ENCODE assay signal across 26 cellular contexts in genomic region chr3:155334215-155334896, GRCh38. TPM values are rescaled to one million over a fixed set of nuclear protein-coding genes. Genes with fewer than 3 reads are reported as not detected.
A peak's percentile ranks its signal among the peaks of the same experiment; 100 is the strongest.
DNase-seq lines count a peak whose midpoint lies in the region; ATAC-seq, FAIRE-seq and TF ChIP-seq lines count a peak whose summit lies in the region.
"Had no signal": no experiment of that assay in that cellular context is flagged by ENCODE, and none has a peak within 500 bp of the region (broad histone marks: within the 10 kb centered on the region; RNA-seq: fewer than 3 reads in every experiment).

No MANE protein-coding gene starts in this region.

- H3K9me3 Mint-ChIP-seq in activated naive CD8-positive, alpha-beta T cell treated with anti-CD3 and anti-CD28 coated beads, Interleukin-2, amount 10 ng/mL, durations not matched to agents 7 days and 5 days = no peaks in the 10 kb centered on the region
- H3K9me3 Mint-ChIP-seq in activated naive CD8-positive, alpha-beta T cell treated with anti-CD3 and anti-CD28 coated beads, Interleukin-2, amount 50 U/mL, for 24 hours = no peaks in the 10 kb centered on the region
- H3K9me3 Mint-ChIP-seq: CD8-positive, alpha-beta T cell; HFFc6; IgD-negative memory B cell had no signal

- no peak for DNase-seq in activated naive CD8-positive, alpha-beta T cell treated with anti-CD3 and anti-CD28 coated beads, Interleukin-2, amount 10 ng/mL, durations not matched to agents 7 days and 5 days
- DNase-seq in activated naive CD8-positive, alpha-beta T cell treated with anti-CD3 and anti-CD28 coated beads, Interleukin-2, amount 50 U/mL, for 24 hours = no peak
- DNase-seq in OCI-M1 (lab: John Stamatoyannopoulos, UW) (peak; percentile 27), HTR-8/SVneo (ENCODE audit: insufficient read length, low spot score) (no peak)
- DNase-seq: CD8-positive, alpha-beta T cell; DMS 273 treated with DMSO at 0.1 percent for 48 hours; DMS79; GM23248; HFFc6; MG63; NCI-H2029; NCI-H446; NCI-H526; SIG-M5; T-helper 17 cell had no signal

- H3K27me3 Mint-ChIP-seq in activated naive CD8-positive, alpha-beta T cell treated with anti-CD3 and anti-CD28 coated beads, Interleukin-2, amount 10 ng/mL, durations not matched to agents 7 days and 5 days = peaks cover 7% of the 10 kb centered on the region
- no peaks in the 10 kb centered on the region for H3K27me3 Mint-ChIP-seq in activated naive CD8-positive, alpha-beta T cell treated with anti-CD3 and anti-CD28 coated beads, Interleukin-2, amount 50 U/mL, for 24 hours
- H3K27me3 Mint-ChIP-seq: IgD-negative memory B cell had no signal

- peak overlapping the region; percentile 43 for H3K4me3 Mint-ChIP-seq in activated naive CD8-positive, alpha-beta T cell treated with anti-CD3 and anti-CD28 coated beads, Interleukin-2, amount 10 ng/mL, durations not matched to agents 7 days and 5 days
- H3K4me3 Mint-ChIP-seq in activated naive CD8-positive, alpha-beta T cell treated with anti-CD3 and anti-CD28 coated beads, Interleukin-2, amount 50 U/mL, for 24 hours = no peak overlapping the region
- H3K4me3 Mint-ChIP-seq: CD8-positive, alpha-beta T cell; HFFc6; IgD-negative memory B cell; T-helper 17 cell had no signal

- H3K27me3 ChIP-seq in KMS-11 (ENCODE audit: insufficient read depth, low read depth) = no peaks in the 10 kb centered on the region
- H3K27me3 ChIP-seq in parathyroid adenoma (ENCODE audit: control insufficient read depth, insufficient read depth, low read length) = no peaks in the 10 kb centered on the region

- TF ChIP-seq CTCF in KMS-11 (conservative IDR thresholded peaks at IDR 0.05; ENCODE audit: low read depth, low read length) (no peak), parathyroid adenoma (IDR thresholded peaks at IDR 0.05) (no peak)

- H3K4me1 ChIP-seq in KMS-11 (ENCODE audit: low read depth, poor library complexity, severe bottlenecking) = peaks cover 26% of the 10 kb centered on the region
- peaks cover 81% of the 10 kb centered on the region for H3K4me1 ChIP-seq in parathyroid adenoma

- H3K4me2 ChIP-seq in KMS-11 (no peak overlapping the region; the same call in 1 of the 2 replicates), parathyroid adenoma (ENCODE audit: low read length) (no peak overlapping the region)

- FAIRE-seq in HTR-8/SVneo (lab: Jason Lieb, UNC) = no peak
- FAIRE-seq: A204.1, RCC 7860 had no signal

- H3K9me3 ChIP-seq in parathyroid adenoma (ENCODE audit: control insufficient read depth, low read length) = no peaks in the 10 kb centered on the region
- H3K9me3 ChIP-seq: HAP-1, MG63 had no signal

- no peaks in the 10 kb centered on the region for H4K20me1 ChIP-seq in KMS-11 (ENCODE audit: insufficient read depth)

- peaks cover 22% of the 10 kb centered on the region for H3K4me1 Mint-ChIP-seq in activated naive CD8-positive, alpha-beta T cell treated with anti-CD3 and anti-CD28 coated beads, Interleukin-2, amount 10 ng/mL, durations not matched to agents 7 days and 5 days
- peaks cover 9% of the 10 kb centered on the region for H3K4me1 Mint-ChIP-seq in activated naive CD8-positive, alpha-beta T cell treated with anti-CD3 and anti-CD28 coated beads, Interleukin-2, amount 50 U/mL, for 24 hours

- H3K79me2 ChIP-seq in KMS-11 (ENCODE audit: insufficient read depth, low read depth) (no peaks in the 10 kb centered on the region), parathyroid adenoma (no peaks in the 10 kb centered on the region)

- POLR2A ChIA-PET in activated naive CD8-positive, alpha-beta T cell treated with anti-CD3 and anti-CD28 coated beads, Interleukin-2, amount 10 ng/mL, durations not matched to agents 7 days and 5 days (lab: Charles Lee) = no interaction called here

- H2AFZ ChIP-seq in KMS-11 (ENCODE audit: low read depth) (0 out of 2 replicates have a peak overlapping the region, but pooled peaks have one; percentile 2), parathyroid adenoma (peak overlapping the region; percentile 58)
- H2AFZ ChIP-seq: GM23248 had no signal

- H3K9ac ChIP-seq in KMS-11 (no peak overlapping the region), parathyroid adenoma (no peak overlapping the region)
- H3K9ac ChIP-seq: GM23248 had no signal

- H3K4me3 ChIP-seq in KMS-11 (IDR thresholded peaks at IDR 0.05; ENCODE audit: insufficient read depth, low read depth, low read length) = no peak overlapping the region
- H3K4me3 ChIP-seq in parathyroid adenoma (ENCODE audit: low read depth, low read length) = no peak overlapping the region
- H3K4me3 ChIP-seq: GM23248, HAP-1, MG63, SK-N-MC had no signal

- peak overlapping the region; percentile 82 for H3K27ac Mint-ChIP-seq in activated naive CD8-positive, alpha-beta T cell treated with anti-CD3 and anti-CD28 coated beads, Interleukin-2, amount 10 ng/mL, durations not matched to agents 7 days and 5 days
- no peak overlapping the region for H3K27ac Mint-ChIP-seq in activated naive CD8-positive, alpha-beta T cell treated with anti-CD3 and anti-CD28 coated beads, Interleukin-2, amount 50 U/mL, for 24 hours
- H3K27ac Mint-ChIP-seq: CD8-positive, alpha-beta T cell; HFFc6; IgD-negative memory B cell; T-helper 17 cell had no signal

- H3K27ac ChIP-seq in KMS-11 (peak overlapping the region; percentile 9; the same call in 1 of the 2 replicates), parathyroid adenoma (peak overlapping the region; percentile 96)
- H3K27ac ChIP-seq: C4-2B, GM23248, SK-N-MC had no signal

- no peak for ATAC-seq in activated naive CD8-positive, alpha-beta T cell treated with anti-CD3 and anti-CD28 coated beads, Interleukin-2, amount 10 ng/mL, durations not matched to agents 7 days and 5 days (ENCODE audit: low read depth)
- ATAC-seq in activated naive CD8-positive, alpha-beta T cell treated with anti-CD3 and anti-CD28 coated beads, Interleukin-2, amount 50 U/mL, for 24 hours = no peak
- ATAC-seq in GM19328 (IDR thresholded peaks at IDR 0.05; ENCODE audit: unreplicated experiment) (no peak), HG02870 (IDR thresholded peaks at IDR 0.05; ENCODE audit: unreplicated experiment) (no peak)
- ATAC-seq: CD8-positive, alpha-beta T cell had no signal

- H3K36me3 Mint-ChIP-seq in activated naive CD8-positive, alpha-beta T cell treated with anti-CD3 and anti-CD28 coated beads, Interleukin-2, amount 10 ng/mL, durations not matched to agents 7 days and 5 days = peaks cover 3% of the 10 kb centered on the region
- H3K36me3 Mint-ChIP-seq in activated naive CD8-positive, alpha-beta T cell treated with anti-CD3 and anti-CD28 coated beads, Interleukin-2, amount 50 U/mL, for 24 hours (ENCODE audit: low read depth) = no peaks in the 10 kb centered on the region
- H3K36me3 Mint-ChIP-seq: CD8-positive, alpha-beta T cell had no signal

- no peaks in the 10 kb centered on the region for H3K36me3 ChIP-seq in KMS-11 (ENCODE audit: insufficient read depth)
- H3K36me3 ChIP-seq in parathyroid adenoma (ENCODE audit: control insufficient read depth, insufficient read depth, low read length) = no peaks in the 10 kb centered on the region
- H3K36me3 ChIP-seq: HAP-1, MG63 had no signal

RNA-seq across cellular contexts. Expression of gene STRIT1, which starts 40.9 kb away (rescaled TPM):
- total RNA-seq in activated naive CD8-positive, alpha-beta T cell treated with anti-CD3 and anti-CD28 coated beads, Interleukin-2, amount 10 ng/mL, durations not matched to agents 7 days and 5 days = not detected
- total RNA-seq: CD8-positive, alpha-beta T cell; GM23248; HFFc6; LHCN-M2; T-helper 17 cell had no signal
